2 cellular contexts compared by ENCODE assay signal in the genomic region with DNA sequence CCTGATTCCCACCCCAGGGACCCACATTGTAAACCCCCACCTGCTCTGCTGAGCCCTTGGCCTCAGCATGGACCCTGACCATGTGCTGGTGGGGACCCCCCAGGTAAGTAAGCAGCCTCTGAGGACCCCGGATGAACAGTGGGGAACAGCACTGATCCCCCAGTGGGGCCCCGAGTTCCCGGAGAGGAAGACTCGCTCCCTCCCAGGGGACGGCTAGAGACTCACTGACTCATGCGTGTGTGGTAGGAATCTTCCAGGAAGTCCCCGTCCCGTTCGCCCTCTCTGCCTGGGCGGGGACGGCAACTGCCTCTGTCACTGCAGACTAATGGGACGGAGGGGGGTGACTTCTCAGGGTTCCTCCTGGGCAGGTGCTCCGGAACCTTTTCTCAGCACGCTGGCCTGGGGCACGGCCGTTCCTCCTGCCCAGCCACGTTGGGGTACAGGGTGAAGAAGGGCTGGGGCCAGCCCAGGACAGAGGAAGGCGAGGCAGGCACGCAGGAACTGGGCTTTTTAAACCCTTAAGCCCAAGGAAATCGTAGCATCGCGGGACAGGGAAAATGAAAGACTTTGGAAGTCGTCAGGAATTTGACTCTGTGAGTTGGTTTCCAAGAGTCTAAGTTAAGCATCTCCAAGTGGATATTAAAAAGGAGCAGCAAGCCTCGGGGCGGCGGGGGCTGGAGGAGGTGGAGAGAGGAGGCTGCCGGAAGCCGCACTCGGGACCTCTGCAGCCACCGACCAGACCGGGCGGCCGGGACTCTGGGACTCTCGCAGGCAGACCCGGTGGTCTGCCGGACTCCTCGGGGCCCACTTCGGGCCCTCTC.
TF ChIP-seq lines count a peak whose summit lies in the region.

No MANE protein-coding gene starts in this region.

TF ChIP-seq in HEK293, 187 proteins besides CTCF, POLR2A, EP300 and RAD21 (continued from another document):
- TF ChIP-seq, protein P1, sequence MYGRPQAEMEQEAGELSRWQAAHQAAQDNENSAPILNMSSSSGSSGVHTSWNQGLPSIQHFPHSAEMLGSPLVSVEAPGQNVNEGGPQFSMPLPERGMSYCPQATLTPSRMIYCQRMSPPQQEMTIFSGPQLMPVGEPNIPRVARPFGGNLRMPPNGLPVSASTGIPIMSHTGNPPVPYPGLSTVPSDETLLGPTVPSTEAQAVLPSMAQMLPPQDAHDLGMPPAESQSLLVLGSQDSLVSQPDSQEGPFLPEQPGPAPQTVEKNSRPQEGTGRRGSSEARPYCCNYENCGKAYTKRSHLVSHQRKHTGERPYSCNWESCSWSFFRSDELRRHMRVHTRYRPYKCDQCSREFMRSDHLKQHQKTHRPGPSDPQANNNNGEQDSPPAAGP (tag by site-specific recombination; IDR thresholded peaks at IDR 0.05): 0 out of 2 replicates have a peak, but pooled peaks have one; percentile 35
- TF ChIP-seq ZFHX2 (tag by site-specific recombination; conservative IDR thresholded peaks at IDR 0.05): 0 out of 2 replicates have a peak, but pooled peaks have one; percentile 16
- TF ChIP-seq, protein P2, sequence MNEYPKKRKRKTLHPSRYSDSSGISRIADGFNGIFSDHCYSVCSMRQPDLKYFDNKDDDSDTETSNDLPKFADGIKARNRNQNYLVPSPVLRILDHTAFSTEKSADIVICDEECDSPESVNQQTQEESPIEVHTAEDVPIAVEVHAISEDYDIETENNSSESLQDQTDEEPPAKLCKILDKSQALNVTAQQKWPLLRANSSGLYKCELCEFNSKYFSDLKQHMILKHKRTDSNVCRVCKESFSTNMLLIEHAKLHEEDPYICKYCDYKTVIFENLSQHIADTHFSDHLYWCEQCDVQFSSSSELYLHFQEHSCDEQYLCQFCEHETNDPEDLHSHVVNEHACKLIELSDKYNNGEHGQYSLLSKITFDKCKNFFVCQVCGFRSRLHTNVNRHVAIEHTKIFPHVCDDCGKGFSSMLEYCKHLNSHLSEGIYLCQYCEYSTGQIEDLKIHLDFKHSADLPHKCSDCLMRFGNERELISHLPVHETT (tag by site-specific recombination; IDR thresholded peaks at IDR 0.05): peak; percentile 35; the same call in 1 of the 2 replicates
- peak; percentile 59 for TF ChIP-seq GLIS2 (tag by site-specific recombination; IDR thresholded peaks at IDR 0.05)
- peak; percentile 38; the same call in 1 of the 2 replicates for TF ChIP-seq ZFP69B (tag by site-specific recombination; IDR thresholded peaks at IDR 0.05)
- peak; percentile 66; the same call in 1 of the 2 replicates for TF ChIP-seq GLIS1 (tag by site-specific recombination; IDR thresholded peaks at IDR 0.05)
- TF ChIP-seq ZNF426 (tag by site-specific recombination; IDR thresholded peaks at IDR 0.05): no peak
- no peak for TF ChIP-seq ZNF664 (tag by site-specific recombination; IDR thresholded peaks at IDR 0.05)
- TF ChIP-seq ZNF629 (tag by site-specific recombination; IDR thresholded peaks at IDR 0.05): peak; percentile 42; the same call in 1 of the 2 replicates
- TF ChIP-seq, protein P3, sequence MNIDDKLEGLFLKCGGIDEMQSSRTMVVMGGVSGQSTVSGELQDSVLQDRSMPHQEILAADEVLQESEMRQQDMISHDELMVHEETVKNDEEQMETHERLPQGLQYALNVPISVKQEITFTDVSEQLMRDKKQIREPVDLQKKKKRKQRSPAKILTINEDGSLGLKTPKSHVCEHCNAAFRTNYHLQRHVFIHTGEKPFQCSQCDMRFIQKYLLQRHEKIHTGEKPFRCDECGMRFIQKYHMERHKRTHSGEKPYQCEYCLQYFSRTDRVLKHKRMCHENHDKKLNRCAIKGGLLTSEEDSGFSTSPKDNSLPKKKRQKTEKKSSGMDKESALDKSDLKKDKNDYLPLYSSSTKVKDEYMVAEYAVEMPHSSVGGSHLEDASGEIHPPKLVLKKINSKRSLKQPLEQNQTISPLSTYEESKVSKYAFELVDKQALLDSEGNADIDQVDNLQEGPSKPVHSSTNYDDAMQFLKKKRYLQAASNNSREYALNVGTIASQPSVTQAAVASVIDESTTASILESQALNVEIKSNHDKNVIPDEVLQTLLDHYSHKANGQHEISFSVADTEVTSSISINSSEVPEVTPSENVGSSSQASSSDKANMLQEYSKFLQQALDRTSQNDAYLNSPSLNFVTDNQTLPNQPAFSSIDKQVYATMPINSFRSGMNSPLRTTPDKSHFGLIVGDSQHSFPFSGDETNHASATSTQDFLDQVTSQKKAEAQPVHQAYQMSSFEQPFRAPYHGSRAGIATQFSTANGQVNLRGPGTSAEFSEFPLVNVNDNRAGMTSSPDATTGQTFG (tag by site-specific recombination; IDR thresholded peaks at IDR 0.05; ENCODE audit: borderline replicate concordance): no peak
- TF ChIP-seq, protein P4, sequence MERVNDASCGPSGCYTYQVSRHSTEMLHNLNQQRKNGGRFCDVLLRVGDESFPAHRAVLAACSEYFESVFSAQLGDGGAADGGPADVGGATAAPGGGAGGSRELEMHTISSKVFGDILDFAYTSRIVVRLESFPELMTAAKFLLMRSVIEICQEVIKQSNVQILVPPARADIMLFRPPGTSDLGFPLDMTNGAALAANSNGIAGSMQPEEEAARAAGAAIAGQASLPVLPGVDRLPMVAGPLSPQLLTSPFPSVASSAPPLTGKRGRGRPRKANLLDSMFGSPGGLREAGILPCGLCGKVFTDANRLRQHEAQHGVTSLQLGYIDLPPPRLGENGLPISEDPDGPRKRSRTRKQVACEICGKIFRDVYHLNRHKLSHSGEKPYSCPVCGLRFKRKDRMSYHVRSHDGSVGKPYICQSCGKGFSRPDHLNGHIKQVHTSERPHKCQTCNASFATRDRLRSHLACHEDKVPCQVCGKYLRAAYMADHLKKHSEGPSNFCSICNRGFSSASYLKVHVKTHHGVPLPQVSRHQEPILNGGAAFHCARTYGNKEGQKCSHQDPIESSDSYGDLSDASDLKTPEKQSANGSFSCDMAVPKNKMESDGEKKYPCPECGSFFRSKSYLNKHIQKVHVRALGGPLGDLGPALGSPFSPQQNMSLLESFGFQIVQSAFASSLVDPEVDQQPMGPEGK (tag by site-specific recombination; IDR thresholded peaks at IDR 0.05): peak; percentile 71
- TF ChIP-seq ZNF837 (tag by site-specific recombination; IDR thresholded peaks at IDR 0.05): no peak
- 0 out of 2 replicates have a peak, but pooled peaks have one; percentile 18 for TF ChIP-seq ZNF600 (tag by site-specific recombination; IDR thresholded peaks at IDR 0.05)
- peak; percentile 57 for TF ChIP-seq SP2 (tag by site-specific recombination; IDR thresholded peaks at IDR 0.05)
- TF ChIP-seq ZBTB8A (tag by site-specific recombination; IDR thresholded peaks at IDR 0.05): 0 out of 2 replicates have a peak, but pooled peaks have one; percentile 23
- TF ChIP-seq ZNF302 (tag by site-specific recombination; IDR thresholded peaks at IDR 0.05; ENCODE audit: low read depth): no peak
- TF ChIP-seq, protein P5, sequence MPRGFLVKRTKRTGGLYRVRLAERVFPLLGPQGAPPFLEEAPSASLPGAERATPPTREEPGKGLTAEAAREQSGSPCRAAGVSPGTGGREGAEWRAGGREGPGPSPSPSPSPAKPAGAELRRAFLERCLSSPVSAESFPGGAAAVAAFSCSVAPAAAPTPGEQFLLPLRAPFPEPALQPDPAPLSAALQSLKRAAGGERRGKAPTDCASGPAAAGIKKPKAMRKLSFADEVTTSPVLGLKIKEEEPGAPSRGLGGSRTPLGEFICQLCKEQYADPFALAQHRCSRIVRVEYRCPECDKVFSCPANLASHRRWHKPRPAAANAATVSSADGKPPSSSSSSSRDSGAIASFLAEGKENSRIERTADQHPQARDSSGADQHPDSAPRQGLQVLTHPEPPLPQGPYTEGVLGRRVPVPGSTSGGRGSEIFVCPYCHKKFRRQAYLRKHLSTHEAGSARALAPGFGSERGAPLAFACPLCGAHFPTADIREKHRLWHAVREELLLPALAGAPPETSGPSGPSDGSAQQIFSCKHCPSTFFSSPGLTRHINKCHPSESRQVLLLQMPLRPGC (tag by site-specific recombination; IDR thresholded peaks at IDR 0.05): 0 out of 2 replicates have a peak, but pooled peaks have one; percentile 24
TF ChIP-seq in HEK293: peak in this region for 17.

TF ChIP-seq in SK-N-SH, 30 proteins besides CTCF, POLR2A, EP300 and RAD21 (continued from another document):
- TF ChIP-seq, protein P6, sequence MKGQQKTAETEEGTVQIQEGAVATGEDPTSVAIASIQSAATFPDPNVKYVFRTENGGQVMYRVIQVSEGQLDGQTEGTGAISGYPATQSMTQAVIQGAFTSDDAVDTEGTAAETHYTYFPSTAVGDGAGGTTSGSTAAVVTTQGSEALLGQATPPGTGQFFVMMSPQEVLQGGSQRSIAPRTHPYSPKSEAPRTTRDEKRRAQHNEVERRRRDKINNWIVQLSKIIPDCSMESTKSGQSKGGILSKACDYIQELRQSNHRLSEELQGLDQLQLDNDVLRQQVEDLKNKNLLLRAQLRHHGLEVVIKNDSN (IDR thresholded peaks at IDR 0.05; ENCODE audit: borderline replicate concordance, low read depth): no peak
- no peak for TF ChIP-seq MEF2A (IDR thresholded peaks at IDR 0.05; ENCODE audit: borderline replicate concordance, low read depth)
- peak; percentile 71; the same call in 1 of the 2 replicates for TF ChIP-seq FOSL2 (IDR thresholded peaks at IDR 0.05; ENCODE audit: borderline replicate concordance, low read depth)
- TF ChIP-seq NFIC (IDR thresholded peaks at IDR 0.05; ENCODE audit: borderline replicate concordance): peak; percentile 35; the same call in 1 of the 2 replicates
- TF ChIP-seq, protein P7, sequence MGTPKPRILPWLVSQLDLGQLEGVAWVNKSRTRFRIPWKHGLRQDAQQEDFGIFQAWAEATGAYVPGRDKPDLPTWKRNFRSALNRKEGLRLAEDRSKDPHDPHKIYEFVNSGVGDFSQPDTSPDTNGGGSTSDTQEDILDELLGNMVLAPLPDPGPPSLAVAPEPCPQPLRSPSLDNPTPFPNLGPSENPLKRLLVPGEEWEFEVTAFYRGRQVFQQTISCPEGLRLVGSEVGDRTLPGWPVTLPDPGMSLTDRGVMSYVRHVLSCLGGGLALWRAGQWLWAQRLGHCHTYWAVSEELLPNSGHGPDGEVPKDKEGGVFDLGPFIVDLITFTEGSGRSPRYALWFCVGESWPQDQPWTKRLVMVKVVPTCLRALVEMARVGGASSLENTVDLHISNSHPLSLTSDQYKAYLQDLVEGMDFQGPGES (IDR thresholded peaks at IDR 0.05; ENCODE audit: low read depth, low read length): no peak
- TF ChIP-seq, protein P8, sequence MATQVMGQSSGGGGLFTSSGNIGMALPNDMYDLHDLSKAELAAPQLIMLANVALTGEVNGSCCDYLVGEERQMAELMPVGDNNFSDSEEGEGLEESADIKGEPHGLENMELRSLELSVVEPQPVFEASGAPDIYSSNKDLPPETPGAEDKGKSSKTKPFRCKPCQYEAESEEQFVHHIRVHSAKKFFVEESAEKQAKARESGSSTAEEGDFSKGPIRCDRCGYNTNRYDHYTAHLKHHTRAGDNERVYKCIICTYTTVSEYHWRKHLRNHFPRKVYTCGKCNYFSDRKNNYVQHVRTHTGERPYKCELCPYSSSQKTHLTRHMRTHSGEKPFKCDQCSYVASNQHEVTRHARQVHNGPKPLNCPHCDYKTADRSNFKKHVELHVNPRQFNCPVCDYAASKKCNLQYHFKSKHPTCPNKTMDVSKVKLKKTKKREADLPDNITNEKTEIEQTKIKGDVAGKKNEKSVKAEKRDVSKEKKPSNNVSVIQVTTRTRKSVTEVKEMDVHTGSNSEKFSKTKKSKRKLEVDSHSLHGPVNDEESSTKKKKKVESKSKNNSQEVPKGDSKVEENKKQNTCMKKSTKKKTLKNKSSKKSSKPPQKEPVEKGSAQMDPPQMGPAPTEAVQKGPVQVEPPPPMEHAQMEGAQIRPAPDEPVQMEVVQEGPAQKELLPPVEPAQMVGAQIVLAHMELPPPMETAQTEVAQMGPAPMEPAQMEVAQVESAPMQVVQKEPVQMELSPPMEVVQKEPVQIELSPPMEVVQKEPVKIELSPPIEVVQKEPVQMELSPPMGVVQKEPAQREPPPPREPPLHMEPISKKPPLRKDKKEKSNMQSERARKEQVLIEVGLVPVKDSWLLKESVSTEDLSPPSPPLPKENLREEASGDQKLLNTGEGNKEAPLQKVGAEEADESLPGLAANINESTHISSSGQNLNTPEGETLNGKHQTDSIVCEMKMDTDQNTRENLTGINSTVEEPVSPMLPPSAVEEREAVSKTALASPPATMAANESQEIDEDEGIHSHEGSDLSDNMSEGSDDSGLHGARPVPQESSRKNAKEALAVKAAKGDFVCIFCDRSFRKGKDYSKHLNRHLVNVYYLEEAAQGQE (IDR thresholded peaks at IDR 0.05; ENCODE audit: low read depth, low read length): peak; percentile 60
- TF ChIP-seq TCF12 (IDR thresholded peaks at IDR 0.05): peak; percentile 55; the same call in 1 of the 2 replicates
- TF ChIP-seq, protein P9, sequence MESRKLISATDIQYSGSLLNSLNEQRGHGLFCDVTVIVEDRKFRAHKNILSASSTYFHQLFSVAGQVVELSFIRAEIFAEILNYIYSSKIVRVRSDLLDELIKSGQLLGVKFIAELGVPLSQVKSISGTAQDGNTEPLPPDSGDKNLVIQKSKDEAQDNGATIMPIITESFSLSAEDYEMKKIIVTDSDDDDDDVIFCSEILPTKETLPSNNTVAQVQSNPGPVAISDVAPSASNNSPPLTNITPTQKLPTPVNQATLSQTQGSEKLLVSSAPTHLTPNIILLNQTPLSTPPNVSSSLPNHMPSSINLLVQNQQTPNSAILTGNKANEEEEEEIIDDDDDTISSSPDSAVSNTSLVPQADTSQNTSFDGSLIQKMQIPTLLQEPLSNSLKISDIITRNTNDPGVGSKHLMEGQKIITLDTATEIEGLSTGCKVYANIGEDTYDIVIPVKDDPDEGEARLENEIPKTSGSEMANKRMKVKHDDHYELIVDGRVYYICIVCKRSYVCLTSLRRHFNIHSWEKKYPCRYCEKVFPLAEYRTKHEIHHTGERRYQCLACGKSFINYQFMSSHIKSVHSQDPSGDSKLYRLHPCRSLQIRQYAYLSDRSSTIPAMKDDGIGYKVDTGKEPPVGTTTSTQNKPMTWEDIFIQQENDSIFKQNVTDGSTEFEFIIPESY (IDR thresholded peaks at IDR 0.05; ENCODE audit: borderline replicate concordance, low read depth): no peak
- TF ChIP-seq YY1 (IDR thresholded peaks at IDR 0.05; ENCODE audit: low read depth): no peak
- peak; percentile 28; the same call in 1 of the 2 replicates for TF ChIP-seq TEAD4 (IDR thresholded peaks at IDR 0.05; ENCODE audit: borderline replicate concordance, insufficient read depth)
- TF ChIP-seq RCOR1 (IDR thresholded peaks at IDR 0.05; ENCODE audit: low read length): no peak
- TF ChIP-seq, protein P10, sequence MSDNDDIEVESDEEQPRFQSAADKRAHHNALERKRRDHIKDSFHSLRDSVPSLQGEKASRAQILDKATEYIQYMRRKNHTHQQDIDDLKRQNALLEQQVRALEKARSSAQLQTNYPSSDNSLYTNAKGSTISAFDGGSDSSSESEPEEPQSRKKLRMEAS (IDR thresholded peaks at IDR 0.05; ENCODE audit: low read depth): peak; percentile 83
- TF ChIP-seq POLR2AphosphoS5 (IDR thresholded peaks at IDR 0.05; ENCODE audit: low read depth, low read length): peak; percentile 71
- TF ChIP-seq JUND (IDR thresholded peaks at IDR 0.05): peak; percentile 53; the same call in 1 of the 2 replicates
- no peak for TF ChIP-seq GATA2 (CRISPR knock-in tag; IDR thresholded peaks at IDR 0.05)
- peak; percentile 13; the same call in 1 of the 2 replicates for TF ChIP-seq RXRA (IDR thresholded peaks at IDR 0.05; ENCODE audit: borderline replicate concordance, low read depth)
